21 cellular contexts compared by ENCODE assay signal in genomic region chr3:23815879-23816278, GRCh38. TPM values are rescaled to one million over a fixed set of nuclear protein-coding genes. Genes with fewer than 3 reads are reported as not detected.
DNase-seq lines count a peak whose midpoint lies in the region; ATAC-seq, FAIRE-seq and TF ChIP-seq lines count a peak whose summit lies in the region.
"Had no signal": no experiment of that assay in that cellular context is flagged by ENCODE, and none has a peak within 500 bp of the region (broad histone marks: within the 10 kb centered on the region; RNA-seq: fewer than 3 reads in every experiment).

No MANE protein-coding gene starts in this region.

- H3K4me1 ChIP-seq in right lobe of liver (peaks cover 0 to 10% (median 4%) of the 10 kb centered on the region in 4 donors), HepG2 (ENCODE audit: insufficient read depth, low read length) (peaks cover 28% of the 10 kb centered on the region), GM12878 (ENCODE audit: control insufficient read depth, insufficient read depth, low read length) (peaks cover 16% of the 10 kb centered on the region)

- H3K27me3 ChIP-seq in right lobe of liver (no peaks in the 10 kb centered on the region), HepG2 (ENCODE audit: control insufficient read depth in 1 of 2, insufficient read depth in 2 of 2, low read length in 2 of 2) (no peaks in the 10 kb centered on the region; a peak in 1 of 5 replicates), GM12878 (replicated peaks in 1 of 2; ENCODE audit: control insufficient read depth in 2 of 2, insufficient read depth in 2 of 2, low read length in 1 of 2) (no peaks in the 10 kb centered on the region)

- no peak overlapping the region for H3K27ac Mint-ChIP-seq in stimulated activated effector memory CD8-positive, alpha-beta T cell treated with anti-CD3 and anti-CD28 coated beads, Interleukin-12 subunit alpha, Interleukin-12 subunit beta, amount 100 ng/mL, for 72 hours
- H3K27ac Mint-ChIP-seq: H9 had no signal

- intact Hi-C loops in right lobe of liver (cut with DNase I) (no loop called here), HepG2 (cut with micrococcal nuclease; ENCODE audit: unreplicated experiment) (no loop called here), GM12878 (cut with micrococcal nuclease; ENCODE audit: unreplicated experiment) (no loop called here), Right ventricle myocardium inferior (cut with DNase I) (no loop called here)

- H3K9me3 ChIP-seq in right lobe of liver: no peaks in the 10 kb centered on the region
- no peaks in the 10 kb centered on the region for H3K9me3 ChIP-seq in HepG2 (ENCODE audit: low read length)
- H3K9me3 ChIP-seq in GM12878 (replicated peaks; ENCODE audit: control insufficient read depth, insufficient read depth, low read length): no peaks in the 10 kb centered on the region
- H3K9me3 ChIP-seq: A549 had no signal

- H3K36me3 Mint-ChIP-seq in stimulated activated effector memory CD8-positive, alpha-beta T cell treated with anti-CD3 and anti-CD28 coated beads, Interleukin-12 subunit alpha, Interleukin-12 subunit beta, amount 100 ng/mL, for 72 hours: peaks cover 24% of the 10 kb centered on the region

- H3K36me3 ChIP-seq in right lobe of liver (no peaks in the 10 kb centered on the region), HepG2 (replicated peaks in 1 of 2; ENCODE audit: control insufficient read depth in 1 of 2, insufficient read depth in 2 of 2, low read length in 2 of 2) (no peaks in the 10 kb centered on the region), GM12878 (ENCODE audit: control insufficient read depth in 2 of 2, insufficient read depth in 2 of 2, low read length in 1 of 2) (peaks cover 0 to 13% of the 10 kb centered on the region in 2 experiments; a peak in 3 of 4 replicates)

- no peaks in the 10 kb centered on the region for H3K9me3 Mint-ChIP-seq in stimulated activated effector memory CD8-positive, alpha-beta T cell treated with anti-CD3 and anti-CD28 coated beads, Interleukin-12 subunit alpha, Interleukin-12 subunit beta, amount 100 ng/mL, for 72 hours
- H3K9me3 Mint-ChIP-seq: CD8-positive, alpha-beta memory T cell; H9 had no signal

- H3K79me2 ChIP-seq in HepG2 (ENCODE audit: insufficient read depth, low read length) (peaks cover 71% of the 10 kb centered on the region), GM12878 (ENCODE audit: control insufficient read depth, insufficient read depth, low read length) (peaks cover 95% of the 10 kb centered on the region)

- no peaks in the 10 kb centered on the region; the same call in 1 of the 2 replicates for H4K20me1 ChIP-seq in HepG2 (ENCODE audit: insufficient read depth, low read length)
- H4K20me1 ChIP-seq in GM12878 (ENCODE audit: control insufficient read depth, insufficient read depth): no peaks in the 10 kb centered on the region; the same call in 1 of the 2 replicates

- no peak overlapping the region for H3K4me3 Mint-ChIP-seq in stimulated activated effector memory CD8-positive, alpha-beta T cell treated with anti-CD3 and anti-CD28 coated beads, Interleukin-12 subunit alpha, Interleukin-12 subunit beta, amount 100 ng/mL, for 72 hours
- H3K4me3 Mint-ChIP-seq: CD8-positive, alpha-beta memory T cell; H9 had no signal

- CTCF ChIA-PET in HepG2 (lab: Yijun Ruan, JAX; ENCODE audit: low intra/inter-chr PET ratio, low total read pairs): no interaction called here
- CTCF ChIA-PET in GM12878 (lab: Yijun Ruan, JAX): no interaction called here

- TF ChIP-seq EP300 in HepG2 (IDR thresholded peaks at IDR 0.05; ENCODE audit: low read depth in 2 of 2, low read length in 2 of 2): no peak
- TF ChIP-seq EP300 in HepG2 (CRISPR knock-in tag; IDR thresholded peaks at IDR 0.05; ENCODE audit: borderline replicate concordance): no peak
- no peak for TF ChIP-seq EP300 in GM12878 (IDR thresholded peaks at IDR 0.05; ENCODE audit: borderline replicate concordance in 1 of 2, control insufficient read depth in 1 of 2, low read depth in 2 of 2, low read length in 2 of 2)

- SMC1A ChIA-PET in GM12878 (lab: Charles Lee; ENCODE audit: uncharacterized antibody, unreplicated experiment): interaction anchor here (2.0 to 7.3 kb wide), 2 partner anchors 14 to 21 kb away, joined by 5 to 54 read pairs; no protein-coding TSS in a partner anchor

- peaks cover 38% of the 10 kb centered on the region for H3K4me1 Mint-ChIP-seq in stimulated activated effector memory CD8-positive, alpha-beta T cell treated with anti-CD3 and anti-CD28 coated beads, Interleukin-12 subunit alpha, Interleukin-12 subunit beta, amount 100 ng/mL, for 72 hours

- in situ Hi-C loops in HepG2 (cut with HindIII; ENCODE audit: extremely low pct_ligation_motif_present, low pct_unique_long_range_greater_than_20kb): no loop called here
- in situ Hi-C loops in GM12878 (cut with MboI): no loop called here

- ATAC-seq in right lobe of liver (peak in 3 of 4 donors; percentile 26 to 68 (median 58)), HepG2 (no peak), GM12878 (no peak), Right ventricle myocardium inferior (no peak), HG02588 (IDR thresholded peaks at IDR 0.05; ENCODE audit: unreplicated experiment) (no peak)
- ATAC-seq in stimulated activated effector memory CD8-positive, alpha-beta T cell treated with anti-CD3 and anti-CD28 coated beads, Interleukin-12 subunit alpha, Interleukin-12 subunit beta, amount 100 ng/mL, for 72 hours: peak; percentile 71
- ATAC-seq: A549, K562 had no signal

- POLR2A ChIA-PET in HepG2 (lab: Yijun Ruan, JAX): no interaction called here
- POLR2A ChIA-PET in GM12878 (lab: Charles Lee): no interaction called here

- RAD21 ChIA-PET in GM12878 (lab: Charles Lee; ENCODE audit: unreplicated experiment): interaction anchor here (3.5 kb wide), 1 partner anchor 14 kb away, joined by 10 read pairs; no protein-coding TSS in a partner anchor

- TF ChIP-seq RAD21 in HepG2 (CRISPR knock-in tag; IDR thresholded peaks at IDR 0.05): no peak
- TF ChIP-seq RAD21 in GM12878 (IDR thresholded peaks at IDR 0.05; ENCODE audit: insufficient read depth, low read depth, low read length): no peak

- DNase-seq in right lobe of liver (no peak), HepG2 (ENCODE audit: low spot score) (no peak), LNCaP clone FGC (ENCODE audit: low read depth) (peak; percentile 49), GM12878 (ENCODE audit: low read depth, low spot score) (no peak), Right ventricle myocardium inferior (ENCODE audit: missing footprints) (no peak), SHP77 treated with DMSO at 0.1 percent for 48 hours (lab: John Stamatoyannopoulos, UW) (no peak)
- DNase-seq in stimulated activated effector memory CD8-positive, alpha-beta T cell treated with anti-CD3 and anti-CD28 coated beads, Interleukin-12 subunit alpha, Interleukin-12 subunit beta, amount 100 ng/mL, for 72 hours (ENCODE audit: low spot score in 2 of 2): no peak
- DNase-seq: CD8-positive, alpha-beta memory T cell; DMS79; H9; MV-4-11; NCI-H187 treated with DMSO at 0.1 percent for 48 hours; NCI-H748 treated with DMSO at 0.1 percent for 48 hours; NK-92 treated with Interleukin-12 subunit alpha and Interleukin-12 subunit beta, amount 100 ng/mL, for 24 hours; Right ventricle myocardium superior had no signal

- TF ChIP-seq CTCF in right lobe of liver (IDR thresholded peaks at IDR 0.05): no peak
- TF ChIP-seq CTCF in HepG2 (CRISPR knock-in tag; IDR thresholded peaks at IDR 0.05): no peak
- TF ChIP-seq CTCF in LNCaP clone FGC (IDR thresholded peaks at IDR 0.05; ENCODE audit: control insufficient read depth, extremely low read depth, insufficient read depth): no peak
- no peak for TF ChIP-seq CTCF in GM12878 (IDR thresholded peaks at IDR 0.05 in 2 of 3, conservative IDR thresholded peaks at IDR 0.05 in 1 of 3; ENCODE audit: control insufficient read depth in 2 of 3, extremely low read depth in 1 of 3, insufficient read depth in 1 of 3, low read depth in 3 of 3, low read length in 3 of 3)

- H3K4me3 ChIP-seq in right lobe of liver: no peak overlapping the region
- H3K4me3 ChIP-seq in HepG2 (replicated peaks in 1 of 3; ENCODE audit: insufficient read depth in 1 of 3, low read depth in 2 of 3, low read length in 3 of 3): no peak overlapping the region
- H3K4me3 ChIP-seq in LNCaP clone FGC (ENCODE audit: low read depth, low read length): no peak overlapping the region
- no peak overlapping the region for H3K4me3 ChIP-seq in GM12878
- H3K4me3 ChIP-seq: A549, K562, SK-N-MC had no signal

- BruUV-seq in HepG2 (replicated peaks; lab: Mats Ljungman, UMichigan) (no TSS peak), GM12878 (replicated peaks; lab: Mats Ljungman, UMichigan) (no TSS peak)

- H3K27ac ChIP-seq in right lobe of liver (no peak overlapping the region), HepG2 (ENCODE audit: extremely low read length, insufficient read depth, low read length) (no peak overlapping the region), GM12878 (ENCODE audit: control insufficient read depth, insufficient read depth) (no peak overlapping the region)
- H3K27ac ChIP-seq: A549, SK-N-MC had no signal

- H3K9ac ChIP-seq in HepG2 (ENCODE audit: insufficient read depth, low read depth, low read length): no peak overlapping the region
- no peak overlapping the region for H3K9ac ChIP-seq in GM12878 (ENCODE audit: control insufficient read depth, insufficient read depth, low read length)

- H2AFZ ChIP-seq in HepG2 (ENCODE audit: low read length) (no peak overlapping the region), GM12878 (ENCODE audit: control insufficient read depth, low read depth, low read length) (no peak overlapping the region)

- FAIRE-seq in HepG2 (lab: Jason Lieb, UNC) (no peak), GM12878 (lab: Jason Lieb, UNC) (no peak)
- FAIRE-seq: A549, D721Med, K562, RCC 7860 had no signal

- 66% methylated on average over 3 of the region's 3 CpGs for WGBS in right lobe of liver (ENCODE audit: insufficient coverage, low coverage, low lambda C conversion rate, missing lambda C conversion rate)
- WGBS in HepG2 (ENCODE audit: low lambda C conversion rate): 93% methylated on average over 3 of the region's 3 CpGs
- 7% methylated on average over 3 of the region's 3 CpGs for WGBS in GM12878 (ENCODE audit: insufficient coverage, insufficient replicate concordance, low lambda C conversion rate, missing lambda C conversion rate)

- H3K4me2 ChIP-seq in HepG2 (ENCODE audit: low read depth, low read length) (no peak overlapping the region), GM12878 (ENCODE audit: control insufficient read depth, insufficient read depth) (no peak overlapping the region)
- H3K4me2 ChIP-seq: A549 had no signal

- TF ChIP-seq POLR2A in right lobe of liver (IDR thresholded peaks at IDR 0.05): no peak
- TF ChIP-seq POLR2A in HepG2 (IDR thresholded peaks at IDR 0.05; ENCODE audit: insufficient read depth in 1 of 2, low read depth in 2 of 2, low read length in 2 of 2): no peak
- no peak for TF ChIP-seq POLR2A in GM12878 (IDR thresholded peaks at IDR 0.05; ENCODE audit: low read depth, low read length)

RNA-seq across cellular contexts. Expression of gene UBE2E1, which starts 10.1 kb away (rescaled TPM):
- 10 to 100 TPM; 20.8 to 40.4 (median 29.7) TPM for total RNA-seq in right lobe of liver
- total RNA-seq in HepG2 (2016; rRNA removed; fragmentation: Illumina TruSeq; extraction: Trizol): 61.8 and 82.6 TPM in 2 replicates
- total RNA-seq in HepG2 (2016; cell fraction: cytosol; rRNA removed; fragmentation: Illumina TruSeq; extraction: Trizol; ENCODE audit: low read depth): 27.8 and 29.8 TPM in 2 replicates
- 56.6 and 91.5 TPM in 2 replicates for total RNA-seq in HepG2 (2016; cell fraction: insoluble cytoplasmic fraction; rRNA removed; fragmentation: Illumina TruSeq; extraction: Trizol)
- 51.7 and 51.8 TPM in 2 replicates for total RNA-seq in HepG2 (2016; cell fraction: membrane; rRNA removed; fragmentation: Illumina TruSeq; extraction: Trizol)
- 40.2 and 43.9 TPM in 2 replicates for total RNA-seq in HepG2 (2016; cell fraction: nucleus; rRNA removed; fragmentation: Illumina TruSeq; extraction: Trizol)
- polyA plus RNA-seq in HepG2 (2011; rRNA removed): 55.4 and 56.2 TPM in 2 replicates
- polyA plus RNA-seq in HepG2 (2011; cell fraction: cytosol; rRNA removed): 25.3 and 41.0 TPM in 2 replicates
- polyA plus RNA-seq in HepG2 (2011; cell fraction: nucleus; rRNA removed): 24.4 and 30.9 TPM in 2 replicates
- polyA plus RNA-seq in HepG2 (2012): 65.9 and 73.0 TPM in 2 replicates
- polyA plus RNA-seq in HepG2 (2016; cell fraction: cytosol; fragmentation: Illumina TruSeq; extraction: Trizol; ENCODE audit: low read depth): 40.2 and 48.2 TPM in 2 replicates
- 112 and 129 TPM in 2 replicates for polyA plus RNA-seq in HepG2 (2016; cell fraction: insoluble cytoplasmic fraction; fragmentation: Illumina TruSeq; extraction: Trizol; ENCODE audit: low read depth)
- polyA plus RNA-seq in HepG2 (2016; cell fraction: membrane; fragmentation: Illumina TruSeq; extraction: Trizol; ENCODE audit: low read depth): 57.7 and 60.5 TPM in 2 replicates
- 73.6 and 78.6 TPM in 2 replicates for polyA plus RNA-seq in HepG2 (2016; cell fraction: nucleus; fragmentation: Illumina TruSeq; extraction: Trizol; ENCODE audit: insufficient read depth, low read depth)
- 26.6 and 37.3 TPM in 2 replicates for polyA minus RNA-seq in HepG2 (2011; rRNA and poly(A)+ RNA removed; ENCODE audit: low replicate concordance)
- polyA minus RNA-seq in HepG2 (2011; cell fraction: cytosol; rRNA and poly(A)+ RNA removed): 24.6 and 36.0 TPM in 2 replicates
- 47.8 and 70.1 TPM in 2 replicates for polyA minus RNA-seq in HepG2 (2011; cell fraction: nucleus; rRNA and poly(A)+ RNA removed)
- total RNA-seq in GM12878 (2013; cell fraction: nucleolus; rRNA removed): 149 and 156 TPM in 2 replicates
- 110 and 129 TPM in 2 replicates for total RNA-seq in GM12878 (2014; rRNA removed)
- 230 and 236 TPM in 2 replicates for total RNA-seq in GM12878 (2014; rRNA removed; fragmentation: Illumina TruSeq; extraction: Trizol)
- 162 and 167 TPM in 2 replicates for total RNA-seq in GM12878 (2021)
- polyA plus RNA-seq in GM12878 (2011; ENCODE audit: low read depth): 122 TPM
- polyA plus RNA-seq in GM12878 (2011; rRNA removed): 425 and 698 TPM in 2 replicates
- polyA plus RNA-seq in GM12878 (2011; cell fraction: cytosol; rRNA removed): 160 and 172 TPM in 2 replicates
- 186 and 224 TPM in 2 replicates for polyA plus RNA-seq in GM12878 (2011; cell fraction: nucleus; rRNA removed)
- 192 and 242 TPM in 2 replicates for polyA plus RNA-seq in GM12878 (2012)
- polyA plus RNA-seq in GM12878 (2014; fragmentation: Illumina TruSeq; extraction: Trizol): 282 and 450 TPM in 2 replicates
- 100 to 1,000 TPM; 113 to 128 TPM for polyA plus RNA-seq in GM12878 (2014; fragmentation: Nextera tagmentation; extraction: Ambion mirVana)
- 159 and 202 TPM in 2 replicates for polyA plus RNA-seq in GM12878 (2014; rRNA removed)
- polyA plus RNA-seq in GM12878 (2016; fragmentation: Nextera tagmentation; extraction: Ambion mirVana): 10 to 100 TPM; 18.7 to 21.8 TPM
- 126 and 154 TPM in 2 replicates for polyA minus RNA-seq in GM12878 (2011; rRNA and poly(A)+ RNA removed)
- polyA minus RNA-seq in GM12878 (2011; cell fraction: cytosol; rRNA and poly(A)+ RNA removed): 57.1 and 82.3 TPM in 2 replicates
- polyA minus RNA-seq in GM12878 (2011; cell fraction: nucleus; rRNA and poly(A)+ RNA removed): 84.7 and 98.8 TPM in 2 replicates
- total RNA-seq in Right ventricle myocardium inferior: 75.3 TPM

Comparison
In these comparisons a context has a peak if more than half of its experiments do, and no peak if none do; other contexts are left out.
1. ATAC-seq: peak in right lobe of liver (3 of 4) and stimulated activated effector memory CD8-positive, alpha-beta T cell treated with anti-CD3 and anti-CD28 coated beads, Interleukin-12 subunit alpha, Interleukin-12 subunit beta, amount 100 ng/mL, for 72 hours (single experiment); none in HepG2 (single experiment), GM12878 (single experiment), Right ventricle myocardium inferior (single experiment) and HG02588 (single experiment).